ENCODE assay signal across 2 cellular contexts in the genomic region with DNA sequence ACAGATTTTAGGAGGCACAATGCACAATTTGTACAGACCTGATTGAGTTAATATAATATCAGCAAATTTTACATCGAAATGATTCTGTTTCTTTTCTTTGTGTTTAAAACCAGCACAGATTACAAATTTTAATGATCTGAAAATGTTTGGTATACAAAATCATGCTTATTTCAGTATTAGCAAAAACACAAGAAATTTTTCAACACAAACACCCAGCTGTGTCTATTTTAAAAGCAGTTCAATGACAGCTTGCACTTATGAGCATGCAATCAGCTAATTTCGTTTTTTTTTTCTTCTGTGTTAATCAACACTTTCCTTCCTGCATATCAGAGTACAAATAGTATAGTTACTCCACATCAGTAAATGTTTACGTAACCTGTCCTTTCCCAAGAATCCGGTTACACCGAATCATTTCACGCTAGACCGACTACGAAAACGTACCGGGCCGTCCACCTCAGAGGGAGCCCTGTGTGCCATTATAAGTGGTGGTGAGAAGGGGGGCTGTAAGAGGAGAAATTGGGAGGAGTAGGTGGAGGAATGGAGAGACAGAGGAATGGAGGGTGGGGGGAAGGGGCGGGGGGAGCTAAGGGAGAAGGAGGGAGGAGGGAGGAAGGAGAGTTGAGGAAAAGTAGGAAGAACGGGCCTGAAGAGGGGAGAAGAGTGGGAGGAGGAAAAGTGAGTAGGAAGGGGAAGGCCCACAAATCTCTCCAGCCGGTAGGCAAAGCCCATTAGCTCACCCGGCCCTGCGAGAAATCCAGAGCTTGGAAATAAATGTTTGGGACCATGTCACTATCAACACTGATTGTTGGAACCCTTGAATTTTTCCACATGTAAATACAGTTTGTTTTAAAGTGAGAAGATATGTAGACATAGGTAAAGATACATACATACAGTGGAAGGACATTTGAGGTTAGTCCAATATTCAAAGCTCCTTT.
TF ChIP-seq lines count a peak whose summit lies in the region.

No MANE protein-coding gene starts in this region.

TF ChIP-seq in HepG2, 621 proteins besides CTCF, POLR2A, EP300 and RAD21:
- TF ChIP-seq EED (CRISPR knock-in tag; IDR thresholded peaks at IDR 0.05) (no peak), NKX3-1 (CRISPR knock-in tag; IDR thresholded peaks at IDR 0.05) (no peak), XBP1 (CRISPR knock-in tag; IDR thresholded peaks at IDR 0.05) (no peak), HNRNPK (IDR thresholded peaks at IDR 0.05; ENCODE audit: low read depth, low read length, poor library complexity, severe bottlenecking) (peak; percentile 94), PRMT3 (CRISPR knock-in tag; IDR thresholded peaks at IDR 0.05; ENCODE audit: borderline replicate concordance, low read depth) (no peak), CEBPG (CRISPR knock-in tag; IDR thresholded peaks at IDR 0.05) (0 out of 2 replicates have a peak, but pooled peaks have one; percentile 16), KAT2B (IDR thresholded peaks at IDR 0.05; ENCODE audit: borderline replicate concordance, low read depth, low read length) (no peak), PHF20 (CRISPR knock-in tag; IDR thresholded peaks at IDR 0.05) (no peak), TAF15 (IDR thresholded peaks at IDR 0.05; ENCODE audit: low read depth, low read length, poor library complexity, severe bottlenecking) (no peak), RNF2 (conservative IDR thresholded peaks at IDR 0.05; ENCODE audit: low read depth) (peak; percentile 73; the same call in 1 of the 2 replicates), MED13 (CRISPR knock-in tag; IDR thresholded peaks at IDR 0.05) (no peak), PCBP1 (IDR thresholded peaks at IDR 0.05; ENCODE audit: borderline replicate concordance, low read depth, low read length) (0 out of 2 replicates have a peak, but pooled peaks have one; percentile 67), CEBPB (IDR thresholded peaks at IDR 0.05; ENCODE audit: borderline replicate concordance, low read depth, low read length) (peak; percentile 59), NAIF1 (CRISPR knock-in tag; IDR thresholded peaks at IDR 0.05; ENCODE audit: borderline replicate concordance) (no peak), HES4 (CRISPR knock-in tag; IDR thresholded peaks at IDR 0.05; ENCODE audit: borderline replicate concordance) (no peak), ZNF629 (CRISPR knock-in tag; conservative IDR thresholded peaks at IDR 0.05) (no peak)
- TF ChIP-seq, protein P1, sequence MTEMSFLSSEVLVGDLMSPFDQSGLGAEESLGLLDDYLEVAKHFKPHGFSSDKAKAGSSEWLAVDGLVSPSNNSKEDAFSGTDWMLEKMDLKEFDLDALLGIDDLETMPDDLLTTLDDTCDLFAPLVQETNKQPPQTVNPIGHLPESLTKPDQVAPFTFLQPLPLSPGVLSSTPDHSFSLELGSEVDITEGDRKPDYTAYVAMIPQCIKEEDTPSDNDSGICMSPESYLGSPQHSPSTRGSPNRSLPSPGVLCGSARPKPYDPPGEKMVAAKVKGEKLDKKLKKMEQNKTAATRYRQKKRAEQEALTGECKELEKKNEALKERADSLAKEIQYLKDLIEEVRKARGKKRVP (CRISPR knock-in tag; IDR thresholded peaks at IDR 0.05), result peak in 1 of 2 experiments; percentile 16; a peak in 1 of 4 replicates
- TF ChIP-seq, protein P2, sequence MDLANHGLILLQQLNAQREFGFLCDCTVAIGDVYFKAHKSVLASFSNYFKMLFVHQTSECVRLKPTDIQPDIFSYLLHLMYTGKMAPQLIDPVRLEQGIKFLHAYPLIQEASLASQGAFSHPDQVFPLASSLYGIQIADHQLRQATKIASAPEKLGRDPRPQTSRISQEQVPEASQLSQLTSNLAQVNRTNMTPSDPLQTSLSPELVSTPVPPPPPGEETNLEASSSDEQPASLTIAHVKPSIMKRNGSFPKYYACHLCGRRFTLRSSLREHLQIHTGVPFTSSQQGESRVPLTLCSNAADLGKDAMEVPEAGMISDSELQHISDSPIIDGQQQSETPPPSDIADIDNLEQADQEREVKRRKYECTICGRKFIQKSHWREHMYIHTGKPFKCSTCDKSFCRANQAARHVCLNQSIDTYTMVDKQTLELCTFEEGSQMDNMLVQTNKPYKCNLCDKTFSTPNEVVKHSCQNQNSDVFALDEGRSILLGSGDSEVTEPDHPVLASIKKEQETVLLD (CRISPR knock-in tag; IDR thresholded peaks at IDR 0.05; ENCODE audit: low read depth), result no peak
- TF ChIP-seq, protein P3, sequence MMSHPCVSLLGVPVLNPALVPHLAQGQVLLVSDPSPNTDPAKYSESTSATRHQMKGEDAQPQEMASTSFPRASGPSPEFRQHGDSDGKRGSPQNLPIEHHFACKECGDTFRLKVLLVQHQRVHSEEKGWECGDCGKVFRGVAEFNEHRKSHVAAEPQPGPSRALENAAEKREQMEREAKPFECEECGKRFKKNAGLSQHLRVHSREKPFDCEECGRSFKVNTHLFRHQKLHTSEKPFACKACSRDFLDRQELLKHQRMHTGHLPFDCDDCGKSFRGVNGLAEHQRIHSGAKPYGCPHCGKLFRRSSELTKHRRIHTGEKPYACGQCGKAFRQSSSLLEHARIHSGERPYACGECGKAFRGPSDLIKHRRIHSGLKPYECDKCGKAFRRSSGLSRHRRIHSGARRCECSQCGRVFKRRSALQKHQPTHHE (CRISPR knock-in tag; IDR thresholded peaks at IDR 0.05; ENCODE audit: borderline replicate concordance), result no peak
- TF ChIP-seq, protein P4, sequence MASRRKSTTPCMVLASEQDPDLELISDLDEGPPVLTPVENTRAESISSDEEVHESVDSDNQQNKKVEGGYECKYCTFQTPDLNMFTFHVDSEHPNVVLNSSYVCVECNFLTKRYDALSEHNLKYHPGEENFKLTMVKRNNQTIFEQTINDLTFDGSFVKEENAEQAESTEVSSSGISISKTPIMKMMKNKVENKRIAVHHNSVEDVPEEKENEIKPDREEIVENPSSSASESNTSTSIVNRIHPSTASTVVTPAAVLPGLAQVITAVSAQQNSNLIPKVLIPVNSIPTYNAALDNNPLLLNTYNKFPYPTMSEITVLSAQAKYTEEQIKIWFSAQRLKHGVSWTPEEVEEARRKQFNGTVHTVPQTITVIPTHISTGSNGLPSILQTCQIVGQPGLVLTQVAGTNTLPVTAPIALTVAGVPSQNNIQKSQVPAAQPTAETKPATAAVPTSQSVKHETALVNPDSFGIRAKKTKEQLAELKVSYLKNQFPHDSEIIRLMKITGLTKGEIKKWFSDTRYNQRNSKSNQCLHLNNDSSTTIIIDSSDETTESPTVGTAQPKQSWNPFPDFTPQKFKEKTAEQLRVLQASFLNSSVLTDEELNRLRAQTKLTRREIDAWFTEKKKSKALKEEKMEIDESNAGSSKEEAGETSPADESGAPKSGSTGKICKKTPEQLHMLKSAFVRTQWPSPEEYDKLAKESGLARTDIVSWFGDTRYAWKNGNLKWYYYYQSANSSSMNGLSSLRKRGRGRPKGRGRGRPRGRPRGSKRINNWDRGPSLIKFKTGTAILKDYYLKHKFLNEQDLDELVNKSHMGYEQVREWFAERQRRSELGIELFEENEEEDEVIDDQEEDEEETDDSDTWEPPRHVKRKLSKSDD (CRISPR knock-in tag; IDR thresholded peaks at IDR 0.05; ENCODE audit: low read depth), result no peak

TF ChIP-seq in K562, 482 proteins besides CTCF, POLR2A, EP300 and RAD21 (continues in another document):
- TF ChIP-seq ZNF785 (CRISPR knock-in tag; IDR thresholded peaks at IDR 0.05) (no peak), RNF2 (IDR thresholded peaks at IDR 0.05) (no peak), RCOR1 (IDR thresholded peaks at IDR 0.05; ENCODE audit: borderline replicate concordance in 1 of 2, low read depth in 2 of 2, low read length in 2 of 2) (no peak), XRCC4 (IDR thresholded peaks at IDR 0.05; ENCODE audit: extremely low read depth, insufficient read depth, insufficient read length) (no peak), ZNF76 (CRISPR knock-in tag; IDR thresholded peaks at IDR 0.05; ENCODE audit: borderline replicate concordance) (no peak), SAFB (IDR thresholded peaks at IDR 0.05; ENCODE audit: borderline replicate concordance, low read depth, low read length) (no peak), FOS (IDR thresholded peaks at IDR 0.05; ENCODE audit: extremely low read depth, insufficient read length) (no peak), HNRNPK (IDR thresholded peaks at IDR 0.05; ENCODE audit: low read depth, low read length, poor library complexity, severe bottlenecking) (peak; percentile 44), TGIF2 (CRISPR knock-in tag; IDR thresholded peaks at IDR 0.05) (no peak), NR2F6 (CRISPR knock-in tag; IDR thresholded peaks at IDR 0.05) (no peak), JUNB (CRISPR knock-in tag; conservative IDR thresholded peaks at IDR 0.05) (no peak), CEBPG (CRISPR knock-in tag; IDR thresholded peaks at IDR 0.05) (no peak), CEBPG (tag; conservative IDR thresholded peaks at IDR 0.05 in 1 of 2, IDR thresholded peaks at IDR 0.05 in 1 of 2) (0 out of 4 replicates have a peak, but pooled peaks of 1 of the 2 experiments have one; percentile 15), SRSF3 (IDR thresholded peaks at IDR 0.05; ENCODE audit: insufficient read depth, low read length) (no peak), RFX5 (IDR thresholded peaks at IDR 0.05; ENCODE audit: low read depth, low read length) (no peak), CEBPB (tag; IDR thresholded peaks at IDR 0.05) (0 out of 2 replicates have a peak, but pooled peaks have one; percentile 12), LEF1 (IDR thresholded peaks at IDR 0.05) (no peak)
- TF ChIP-seq, protein P5, sequence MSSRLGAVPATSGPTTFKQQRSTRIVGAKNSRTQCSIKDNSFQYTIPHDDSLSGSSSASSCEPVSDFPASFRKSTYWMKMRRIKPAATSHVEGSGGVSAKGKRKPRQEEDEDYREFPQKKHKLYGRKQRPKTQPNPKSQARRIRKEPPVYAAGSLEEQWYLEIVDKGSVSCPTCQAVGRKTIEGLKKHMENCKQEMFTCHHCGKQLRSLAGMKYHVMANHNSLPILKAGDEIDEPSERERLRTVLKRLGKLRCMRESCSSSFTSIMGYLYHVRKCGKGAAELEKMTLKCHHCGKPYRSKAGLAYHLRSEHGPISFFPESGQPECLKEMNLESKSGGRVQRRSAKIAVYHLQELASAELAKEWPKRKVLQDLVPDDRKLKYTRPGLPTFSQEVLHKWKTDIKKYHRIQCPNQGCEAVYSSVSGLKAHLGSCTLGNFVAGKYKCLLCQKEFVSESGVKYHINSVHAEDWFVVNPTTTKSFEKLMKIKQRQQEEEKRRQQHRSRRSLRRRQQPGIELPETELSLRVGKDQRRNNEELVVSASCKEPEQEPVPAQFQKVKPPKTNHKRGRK (tag; IDR thresholded peaks at IDR 0.05), result no peak
- TF ChIP-seq, protein P6, sequence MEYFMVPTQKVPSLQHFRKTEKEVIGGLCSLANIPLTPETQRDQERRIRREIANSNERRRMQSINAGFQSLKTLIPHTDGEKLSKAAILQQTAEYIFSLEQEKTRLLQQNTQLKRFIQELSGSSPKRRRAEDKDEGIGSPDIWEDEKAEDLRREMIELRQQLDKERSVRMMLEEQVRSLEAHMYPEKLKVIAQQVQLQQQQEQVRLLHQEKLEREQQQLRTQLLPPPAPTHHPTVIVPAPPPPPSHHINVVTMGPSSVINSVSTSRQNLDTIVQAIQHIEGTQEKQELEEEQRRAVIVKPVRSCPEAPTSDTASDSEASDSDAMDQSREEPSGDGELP (CRISPR knock-in tag; IDR thresholded peaks at IDR 0.05; ENCODE audit: borderline replicate concordance), result no peak
- TF ChIP-seq, protein P7, sequence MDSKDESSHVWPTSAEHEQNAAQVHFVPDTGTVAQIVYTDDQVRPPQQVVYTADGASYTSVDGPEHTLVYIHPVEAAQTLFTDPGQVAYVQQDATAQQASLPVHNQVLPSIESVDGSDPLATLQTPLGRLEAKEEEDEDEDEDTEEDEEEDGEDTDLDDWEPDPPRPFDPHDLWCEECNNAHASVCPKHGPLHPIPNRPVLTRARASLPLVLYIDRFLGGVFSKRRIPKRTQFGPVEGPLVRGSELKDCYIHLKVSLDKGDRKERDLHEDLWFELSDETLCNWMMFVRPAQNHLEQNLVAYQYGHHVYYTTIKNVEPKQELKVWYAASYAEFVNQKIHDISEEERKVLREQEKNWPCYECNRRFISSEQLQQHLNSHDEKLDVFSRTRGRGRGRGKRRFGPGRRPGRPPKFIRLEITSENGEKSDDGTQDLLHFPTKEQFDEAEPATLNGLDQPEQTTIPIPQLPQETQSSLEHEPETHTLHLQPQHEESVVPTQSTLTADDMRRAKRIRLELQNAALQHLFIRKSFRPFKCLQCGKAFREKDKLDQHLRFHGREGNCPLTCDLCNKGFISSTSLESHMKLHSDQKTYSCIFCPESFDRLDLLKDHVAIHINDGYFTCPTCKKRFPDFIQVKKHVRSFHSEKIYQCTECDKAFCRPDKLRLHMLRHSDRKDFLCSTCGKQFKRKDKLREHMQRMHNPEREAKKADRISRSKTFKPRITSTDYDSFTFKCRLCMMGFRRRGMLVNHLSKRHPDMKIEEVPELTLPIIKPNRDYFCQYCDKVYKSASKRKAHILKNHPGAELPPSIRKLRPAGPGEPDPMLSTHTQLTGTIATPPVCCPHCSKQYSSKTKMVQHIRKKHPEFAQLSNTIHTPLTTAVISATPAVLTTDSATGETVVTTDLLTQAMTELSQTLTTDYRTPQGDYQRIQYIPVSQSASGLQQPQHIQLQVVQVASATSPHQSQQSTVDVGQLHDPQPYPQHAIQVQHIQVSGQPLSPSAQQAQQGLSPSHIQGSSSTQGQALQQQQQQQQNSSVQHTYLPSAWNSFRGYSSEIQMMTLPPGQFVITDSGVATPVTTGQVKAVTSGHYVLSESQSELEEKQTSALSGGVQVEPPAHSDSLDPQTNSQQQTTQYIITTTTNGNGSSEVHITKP (IDR thresholded peaks at IDR 0.05; ENCODE audit: partially characterized antibody), result no peak
- TF ChIP-seq, protein P8, sequence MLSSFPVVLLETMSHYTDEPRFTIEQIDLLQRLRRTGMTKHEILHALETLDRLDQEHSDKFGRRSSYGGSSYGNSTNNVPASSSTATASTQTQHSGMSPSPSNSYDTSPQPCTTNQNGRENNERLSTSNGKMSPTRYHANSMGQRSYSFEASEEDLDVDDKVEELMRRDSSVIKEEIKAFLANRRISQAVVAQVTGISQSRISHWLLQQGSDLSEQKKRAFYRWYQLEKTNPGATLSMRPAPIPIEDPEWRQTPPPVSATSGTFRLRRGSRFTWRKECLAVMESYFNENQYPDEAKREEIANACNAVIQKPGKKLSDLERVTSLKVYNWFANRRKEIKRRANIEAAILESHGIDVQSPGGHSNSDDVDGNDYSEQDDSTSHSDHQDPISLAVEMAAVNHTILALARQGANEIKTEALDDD (IDR thresholded peaks at IDR 0.05), result no peak
- TF ChIP-seq, protein P9, sequence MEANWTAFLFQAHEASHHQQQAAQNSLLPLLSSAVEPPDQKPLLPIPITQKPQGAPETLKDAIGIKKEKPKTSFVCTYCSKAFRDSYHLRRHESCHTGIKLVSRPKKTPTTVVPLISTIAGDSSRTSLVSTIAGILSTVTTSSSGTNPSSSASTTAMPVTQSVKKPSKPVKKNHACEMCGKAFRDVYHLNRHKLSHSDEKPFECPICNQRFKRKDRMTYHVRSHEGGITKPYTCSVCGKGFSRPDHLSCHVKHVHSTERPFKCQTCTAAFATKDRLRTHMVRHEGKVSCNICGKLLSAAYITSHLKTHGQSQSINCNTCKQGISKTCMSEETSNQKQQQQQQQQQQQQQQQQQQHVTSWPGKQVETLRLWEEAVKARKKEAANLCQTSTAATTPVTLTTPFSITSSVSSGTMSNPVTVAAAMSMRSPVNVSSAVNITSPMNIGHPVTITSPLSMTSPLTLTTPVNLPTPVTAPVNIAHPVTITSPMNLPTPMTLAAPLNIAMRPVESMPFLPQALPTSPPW (CRISPR knock-in tag; IDR thresholded peaks at IDR 0.05), result peak; percentile 25; the same call in 1 of the 2 replicates
